ENCODE assay signal across 9 cellular contexts in genomic region chr2:111659361-111660281, GRCh38.
A peak's percentile ranks its signal among the peaks of the same experiment; 100 is the strongest.
DNase-seq lines count a peak whose midpoint lies in the region; ATAC-seq and TF ChIP-seq lines count a peak whose summit lies in the region.
"Had no signal": no experiment of that assay in that cellular context is flagged by ENCODE, and none has a peak within 500 bp of the region (broad histone marks: within the 10 kb centered on the region; RNA-seq: fewer than 3 reads in every experiment).

No MANE protein-coding gene starts in this region.

- H3K27ac ChIP-seq in transverse colon = peak overlapping the region in 3 of 4 donors; percentile 13 to 38 (median 21)
- H3K27ac ChIP-seq: 22Rv1 had no signal

- DNase-seq in DMS 273 (lab: John Stamatoyannopoulos, UW; ENCODE audit: unreplicated experiment) (peak; percentile 46), DMS 273 treated with DMSO at 0.1 percent for 48 hours (lab: John Stamatoyannopoulos, UW) (no peak), adipocyte (ENCODE audit: low read depth) (peak; percentile 86), iris pigment epithelial cell (ENCODE audit: low read depth) (peak; percentile 92), transverse colon (peak; percentile 65), foreskin melanocyte (no peak)

- H3K4me3 ChIP-seq in adipocyte (ENCODE audit: low read length) (no peak overlapping the region), transverse colon (no peak overlapping the region)

- H3K27me3 ChIP-seq in adipocyte (replicated peaks; ENCODE audit: control insufficient read depth, insufficient read depth, low read length) = no peaks in the 10 kb centered on the region
- H3K27me3 ChIP-seq in transverse colon = no peaks in the 10 kb centered on the region

- H3K4me1 ChIP-seq in adipocyte (ENCODE audit: control insufficient read depth, insufficient read depth, low read length) (peaks cover 31% of the 10 kb centered on the region), transverse colon (peaks cover 0 to 15% (median 2%) of the 10 kb centered on the region in 4 donors)

- H3K9ac ChIP-seq in adipocyte (ENCODE audit: low read length) = no peak overlapping the region

- no peaks in the 10 kb centered on the region for H3K9me3 ChIP-seq in adipocyte (ENCODE audit: control insufficient read depth, low read length)
- H3K9me3 ChIP-seq in transverse colon = no peaks in the 10 kb centered on the region

- H3K36me3 ChIP-seq in adipocyte (ENCODE audit: control insufficient read depth, insufficient read depth, low read length, severe bottlenecking) (no peaks in the 10 kb centered on the region), transverse colon (no peaks in the 10 kb centered on the region)

- TF ChIP-seq POLR2A in transverse colon (IDR thresholded peaks at IDR 0.05) = no peak

- no peak for ATAC-seq in GM21515 (IDR thresholded peaks at IDR 0.05; ENCODE audit: unreplicated experiment)
- no peak for ATAC-seq in HG02973 (IDR thresholded peaks at IDR 0.05; ENCODE audit: unreplicated experiment)

- no peak for TF ChIP-seq CTCF in transverse colon (IDR thresholded peaks at IDR 0.05)

- no peak for TF ChIP-seq EP300 in transverse colon (IDR thresholded peaks at IDR 0.05; ENCODE audit: low read depth)

- WGBS in transverse colon (ENCODE audit: low coverage in 1 of 2), 2 donors = 52% methylated on average over 12 of the region's 13 CpGs; no CpG with 5 or more reads in 1 of the 2 donors

- intact Hi-C loops in transverse colon (cut with DNase I; ENCODE audit: low total_unique reads) = no loop called here

- in situ Hi-C loops in transverse colon (cut with MboI; ENCODE audit: low pct_ligation_motif_present in 1 of 4, low pct_unique_long_range_greater_than_20kb in 1 of 4, low sequenced_read_pairs in 3 of 4) = no loop called here

Comparison
In these comparisons a context has a peak if more than half of its experiments do, and no peak if none do; other contexts are left out.
1. DNase-seq: peak in DMS 273 (single experiment), adipocyte (single experiment), iris pigment epithelial cell (single experiment) and transverse colon (single experiment); none in DMS 273 treated with DMSO at 0.1 percent for 48 hours (single experiment) and foreskin melanocyte (single experiment).